In the genomic region with DNA sequence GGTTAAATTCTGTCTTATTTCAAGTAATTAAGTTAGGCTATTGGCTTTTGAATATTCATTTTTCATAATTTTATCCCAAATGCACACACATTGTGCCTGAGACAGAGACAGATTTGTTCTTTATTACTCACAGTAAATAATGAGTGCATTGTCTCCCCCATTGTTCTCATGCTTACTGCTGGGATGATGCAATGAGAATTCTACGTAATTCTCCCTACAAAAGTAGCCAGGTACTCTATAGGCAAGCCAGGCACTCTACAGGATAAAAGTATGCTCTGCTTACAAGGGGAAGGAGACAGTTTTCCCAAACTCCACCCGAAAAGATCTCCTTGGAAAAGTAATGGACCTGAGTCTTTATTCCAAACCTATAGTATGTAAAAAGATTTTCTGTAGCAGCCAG, we compare ENCODE assay signal across 18 cellular contexts.
"Had no signal": no experiment of that assay in that cellular context is flagged by ENCODE, and none has a peak within 500 bp of the region (broad histone marks: within the 10 kb centered on the region; RNA-seq: fewer than 3 reads in every experiment).

No MANE protein-coding gene starts in this region.

- H3K9me3 ChIP-seq: colonic mucosa, lower lobe of right lung, mucosa of descending colon, stomach, tibial artery, vagina had no signal

- H3K4me1 ChIP-seq: colonic mucosa, lower lobe of right lung, stomach, tibial artery, vagina had no signal

- H3K4me1 Mint-ChIP-seq: activated CD8-positive, alpha-beta memory T cell treated with anti-CD3 and anti-CD28 coated beads, Interleukin-2, amount 10 ng/mL, durations not matched to agents 7 days and 5 days; naive thymus-derived CD8-positive, alpha-beta T cell; T-helper 17 cell had no signal

- H3K27me3 Mint-ChIP-seq: activated CD8-positive, alpha-beta memory T cell treated with anti-CD3 and anti-CD28 coated beads, Interleukin-2, amount 10 ng/mL, durations not matched to agents 7 days and 5 days; activated naive CD8-positive, alpha-beta T cell; activated T-cell treated with anti-CD3 and anti-CD28 coated beads, Interleukin-2, amount 50 U/mL, for 24 hours; naive thymus-derived CD8-positive, alpha-beta T cell; T-helper 17 cell had no signal

- H3K27me3 ChIP-seq: colonic mucosa, stomach, tibial artery, vagina had no signal

- H3K4me3 Mint-ChIP-seq: activated CD8-positive, alpha-beta memory T cell treated with anti-CD3 and anti-CD28 coated beads, Interleukin-2, amount 10 ng/mL, durations not matched to agents 7 days and 5 days; activated naive CD8-positive, alpha-beta T cell; activated T-cell treated with anti-CD3 and anti-CD28 coated beads, Interleukin-2, amount 50 U/mL, for 24 hours; naive thymus-derived CD8-positive, alpha-beta T cell; T-helper 17 cell had no signal

- H3K36me3 ChIP-seq: colonic mucosa, lower lobe of right lung, stomach, tibial artery, vagina had no signal

- H3K27ac ChIP-seq: colonic mucosa, lower lobe of right lung, stomach, tibial artery, vagina had no signal

- H3K9me3 Mint-ChIP-seq: activated T-cell treated with anti-CD3 and anti-CD28 coated beads, Interleukin-2, amount 50 U/mL, for 24 hours had no signal

- H3K36me3 Mint-ChIP-seq: activated CD8-positive, alpha-beta memory T cell treated with anti-CD3 and anti-CD28 coated beads, Interleukin-2, amount 10 ng/mL, durations not matched to agents 7 days and 5 days; activated naive CD8-positive, alpha-beta T cell; naive thymus-derived CD8-positive, alpha-beta T cell had no signal

- H3K4me3 ChIP-seq: colonic mucosa, lower lobe of right lung, mucosa of descending colon, stomach, tibial artery, vagina had no signal

- DNase-seq: activated CD4-positive, alpha-beta T cell treated with anti-CD3 and anti-CD28 coated beads, Interleukin-2, amount 50 U/mL, for 48 hours; activated CD8-positive, alpha-beta memory T cell treated with anti-CD3 and anti-CD28 coated beads, Interleukin-2, amount 10 ng/mL, durations not matched to agents 7 days and 5 days; activated effector memory CD4-positive, alpha-beta T cell treated with Interleukin-2 at 50 U/mL for 16 hours; activated T-cell treated with anti-CD3 and anti-CD28 coated beads, Interleukin-2, amount 50 U/mL, for 24 hours; aorta; colonic mucosa; effector CD4-positive, alpha-beta T cell; left cardiac atrium; lower lobe of right lung; mucosa of descending colon; naive thymus-derived CD8-positive, alpha-beta T cell; right cardiac atrium; small intestine; stomach; T-helper 17 cell; tibial artery had no signal

- H3K27ac Mint-ChIP-seq: activated CD8-positive, alpha-beta memory T cell treated with anti-CD3 and anti-CD28 coated beads, Interleukin-2, amount 10 ng/mL, durations not matched to agents 7 days and 5 days; activated naive CD8-positive, alpha-beta T cell; activated T-cell treated with anti-CD3 and anti-CD28 coated beads, Interleukin-2, amount 50 U/mL, for 24 hours; naive thymus-derived CD8-positive, alpha-beta T cell; T-helper 17 cell had no signal
